ENCODE assay signal across 18 cellular contexts in genomic region chr2:178498137-178498536, GRCh38. TPM values are rescaled to one million over a fixed set of nuclear protein-coding genes. Genes with fewer than 3 reads are reported as not detected.
DNase-seq lines count a peak whose midpoint lies in the region; ATAC-seq and TF ChIP-seq lines count a peak whose summit lies in the region.
"Had no signal": no experiment of that assay in that cellular context is flagged by ENCODE, and none has a peak within 500 bp of the region (broad histone marks: within the 10 kb centered on the region; RNA-seq: fewer than 3 reads in every experiment).

No MANE protein-coding gene starts in this region.

- H3K27ac Mint-ChIP-seq in type B pancreatic cell, result no peak overlapping the region
- H3K27ac Mint-ChIP-seq: activated naive CD8-positive, alpha-beta T cell treated with anti-CD3 and anti-CD28 coated beads, Interleukin-2, amount 50 U/mL, for 24 hours; neural progenitor cell had no signal

- no peaks in the 10 kb centered on the region for H3K4me1 Mint-ChIP-seq in type B pancreatic cell (ENCODE audit: unreplicated experiment)
- H3K4me1 Mint-ChIP-seq: neural progenitor cell had no signal

- ATAC-seq in GM18909 (IDR thresholded peaks at IDR 0.05; ENCODE audit: poor library complexity, unreplicated experiment) (peak; percentile 58), HG02759 (IDR thresholded peaks at IDR 0.05; ENCODE audit: unreplicated experiment) (peak; percentile 65), GM21786 (IDR thresholded peaks at IDR 0.05; ENCODE audit: unreplicated experiment) (no peak), HG02938 (IDR thresholded peaks at IDR 0.05; ENCODE audit: unreplicated experiment) (no peak), HG02884 (IDR thresholded peaks at IDR 0.05; ENCODE audit: unreplicated experiment) (no peak)
- ATAC-seq: activated naive CD8-positive, alpha-beta T cell treated with anti-CD3 and anti-CD28 coated beads, Interleukin-2, amount 50 U/mL, for 24 hours; left cardiac atrium had no signal

- H3K9me3 Mint-ChIP-seq in type B pancreatic cell, result no peaks in the 10 kb centered on the region
- H3K9me3 Mint-ChIP-seq: activated naive CD8-positive, alpha-beta T cell treated with anti-CD3 and anti-CD28 coated beads, Interleukin-2, amount 50 U/mL, for 24 hours; neural progenitor cell had no signal

- DNase-seq in NAMALWA (ENCODE audit: low spot score) (peak; percentile 36), myocyte (ENCODE audit: low read depth) (peak; percentile 49), type B pancreatic cell (ENCODE audit: extremely low spot score, unreplicated experiment) (no peak)
- DNase-seq: activated CD4-positive, alpha-beta T cell treated with anti-CD3 and anti-CD28 coated beads for 1 hour; activated naive CD8-positive, alpha-beta T cell treated with anti-CD3 and anti-CD28 coated beads, Interleukin-2, amount 50 U/mL, for 24 hours; COR-L47; left cardiac atrium; midbrain; NCI-H1048; NCI-H748 treated with DMSO at 0.1 percent for 48 hours; Peyer's patch; retina had no signal

- no peak overlapping the region for H3K4me3 Mint-ChIP-seq in type B pancreatic cell
- H3K4me3 Mint-ChIP-seq: activated naive CD8-positive, alpha-beta T cell treated with anti-CD3 and anti-CD28 coated beads, Interleukin-2, amount 50 U/mL, for 24 hours; neural progenitor cell had no signal

- no peak for TF ChIP-seq CTCF in type B pancreatic cell (conservative IDR thresholded peaks at IDR 0.05)

- no peaks in the 10 kb centered on the region for H3K27me3 Mint-ChIP-seq in type B pancreatic cell
- H3K27me3 Mint-ChIP-seq: activated naive CD8-positive, alpha-beta T cell treated with anti-CD3 and anti-CD28 coated beads, Interleukin-2, amount 50 U/mL, for 24 hours had no signal

- H3K36me3 Mint-ChIP-seq in type B pancreatic cell, result peaks cover 36% of the 10 kb centered on the region

RNA-seq across cellular contexts. Expression of gene PLEKHA3, which starts 17.9 kb away (rescaled TPM):
- total RNA-seq in myocyte, result 11.2 and 11.6 TPM in 2 replicates
- polyA plus RNA-seq in myocyte (2012), result 14.3 TPM
- total RNA-seq in type B pancreatic cell (ENCODE audit: low replicate concordance), result 16.2 and 20.7 TPM in 2 replicates

RNA-seq across cellular contexts. Expression of gene FKBP7, which starts 19.7 kb away (rescaled TPM):
- total RNA-seq in myocyte (27.2 and 32.4 TPM in 2 replicates), type B pancreatic cell (ENCODE audit: low replicate concordance) (7.2 and 34.1 TPM in 2 replicates)
- polyA plus RNA-seq in myocyte (2012), result 22.9 TPM

RNA-seq across cellular contexts. Expression of gene PJVK, which starts 47.0 kb away (rescaled TPM):
- total RNA-seq in myocyte (4.9 and 5.4 TPM in 2 replicates), type B pancreatic cell (ENCODE audit: low replicate concordance) (2.3 and 8.0 TPM in 2 replicates)
- 4.7 TPM for polyA plus RNA-seq in myocyte (2012)

RNA-seq across cellular contexts. Expression of gene PRKRA, which starts 47.2 kb away (rescaled TPM):
- total RNA-seq in myocyte (124 and 145 TPM in 2 replicates), type B pancreatic cell (ENCODE audit: low replicate concordance) (52.2 and 69.5 TPM in 2 replicates)
- 60.7 TPM for polyA plus RNA-seq in myocyte (2012)

Comparison
In these comparisons a context has a peak if more than half of its experiments do, and no peak if none do; other contexts are left out.
1. ATAC-seq: peak in GM18909 (single experiment) and HG02759 (single experiment); none in GM21786 (single experiment), HG02938 (single experiment) and HG02884 (single experiment).